In genomic region chr17:9259419-9259818, GRCh38 we compare ENCODE assay signal across 18 cellular contexts.
DNase-seq lines count a peak whose midpoint lies in the region; FAIRE-seq and TF ChIP-seq lines count a peak whose summit lies in the region.
"Had no signal": no experiment of that assay in that cellular context is flagged by ENCODE, and none has a peak within 500 bp of the region (broad histone marks: within the 10 kb centered on the region; RNA-seq: fewer than 3 reads in every experiment).

No MANE protein-coding gene starts in this region.

- CTCF ChIA-PET in endothelial cell of umbilical vein (lab: Charles Lee) = interaction anchor here (1.2 to 1.4 kb wide), 3 partner anchors 9 to 262 kb away, joined by 4 to 6 read pairs (median 4); no protein-coding TSS in a partner anchor

- no peak overlapping the region for H3K4me3 ChIP-seq in endothelial cell of umbilical vein (replicated peaks in 1 of 3; ENCODE audit: insufficient read depth in 1 of 3, low read depth in 1 of 3, low read length in 3 of 3)
- H3K4me3 ChIP-seq in liver (ENCODE audit: low read depth in 1 of 3, low read length in 3 of 3) = no peak overlapping the region
- no peak overlapping the region for H3K4me3 ChIP-seq in Karpas-422 (ENCODE audit: low read length)
- H3K4me3 ChIP-seq: thoracic aorta had no signal

- H3K9ac ChIP-seq in endothelial cell of umbilical vein (replicated peaks; ENCODE audit: extremely low read depth, insufficient read depth, low read length) = no peak overlapping the region
- H3K9ac ChIP-seq in liver (ENCODE audit: low read depth in 1 of 2, low read length in 2 of 2) = no peak overlapping the region
- H3K9ac ChIP-seq in Karpas-422 (ENCODE audit: low read length) = no peak overlapping the region

- WGBS in liver = 75% methylated on average over 10 of the region's 10 CpGs

- H3K79me2 ChIP-seq in endothelial cell of umbilical vein (ENCODE audit: control insufficient read depth, insufficient read depth, low read length) (no peaks in the 10 kb centered on the region), Karpas-422 (ENCODE audit: low read length) (no peaks in the 10 kb centered on the region)

- no peaks in the 10 kb centered on the region for H3K9me1 ChIP-seq in endothelial cell of umbilical vein (replicated peaks; ENCODE audit: control insufficient read depth, extremely low read depth, insufficient read depth, low read length)

- H2AFZ ChIP-seq in endothelial cell of umbilical vein (ENCODE audit: low read depth, low read length) (no peak overlapping the region), Karpas-422 (ENCODE audit: low read length) (no peak overlapping the region)

- intact Hi-C loops in endothelial cell of umbilical vein (cut with micrococcal nuclease) = no loop called here

- no peaks in the 10 kb centered on the region for H3K36me3 ChIP-seq in endothelial cell of umbilical vein (ENCODE audit: control insufficient read depth in 2 of 2, extremely low read depth in 1 of 2, insufficient read depth in 2 of 2, low read length in 2 of 2)
- no peaks in the 10 kb centered on the region for H3K36me3 ChIP-seq in liver (ENCODE audit: control insufficient read depth in 4 of 4, insufficient read depth in 3 of 4, low read depth in 1 of 4, low read length in 3 of 4)
- no peaks in the 10 kb centered on the region for H3K36me3 ChIP-seq in Karpas-422 (ENCODE audit: insufficient read depth, low read length)
- H3K36me3 ChIP-seq: thoracic aorta had no signal

- TF ChIP-seq CTCF in endothelial cell of umbilical vein (IDR thresholded peaks at IDR 0.05; ENCODE audit: extremely low read depth in 1 of 2, insufficient read depth in 1 of 2, low read depth in 1 of 2, low read length in 2 of 2) = no peak
- TF ChIP-seq CTCF in liver (IDR thresholded peaks at IDR 0.05; ENCODE audit: low read depth, low read length, missing input control) = no peak

- BruUV-seq in endothelial cell of umbilical vein (replicated peaks; lab: Mats Ljungman, UMichigan) = no TSS peak

- TF ChIP-seq POLR2A in endothelial cell of umbilical vein (IDR thresholded peaks at IDR 0.05; ENCODE audit: low read depth, low read length) (no peak), erythroblast (IDR thresholded peaks at IDR 0.05; ENCODE audit: low read length) (no peak)

- H3K27ac ChIP-seq in endothelial cell of umbilical vein (ENCODE audit: insufficient read depth, low read depth, low read length) (peak overlapping the region; percentile 4), liver (ENCODE audit: low read depth in 1 of 2, low read length in 2 of 2) (peak overlapping the region in 1 of 2 donors; percentile 14), Karpas-422 (ENCODE audit: low read length) (no peak overlapping the region)
- H3K27ac ChIP-seq: thoracic aorta had no signal

- H3K27me3 ChIP-seq in endothelial cell of umbilical vein (ENCODE audit: control insufficient read depth in 2 of 2, insufficient read depth in 2 of 2, low read length in 2 of 2) (no peaks in the 10 kb centered on the region), liver (ENCODE audit: control insufficient read depth in 4 of 4, insufficient read depth in 4 of 4, low read length in 3 of 4) (no peaks in the 10 kb centered on the region), Karpas-422 (ENCODE audit: low read length) (no peaks in the 10 kb centered on the region)

- POLR2A ChIA-PET in endothelial cell of umbilical vein (lab: Charles Lee) = no interaction called here

- H3K4me2 ChIP-seq in endothelial cell of umbilical vein (ENCODE audit: insufficient read depth, low read length) (no peak overlapping the region), Karpas-422 (ENCODE audit: low read depth, low read length, poor library complexity, severe bottlenecking) (no peak overlapping the region)

- no peaks in the 10 kb centered on the region for H4K20me1 ChIP-seq in endothelial cell of umbilical vein (replicated peaks; ENCODE audit: control insufficient read depth, extremely low read depth, insufficient read depth, low read length)
- peaks cover 13% of the 10 kb centered on the region; the same call in 1 of the 2 replicates for H4K20me1 ChIP-seq in Karpas-422 (ENCODE audit: insufficient read depth, low read depth, low read length)

- FAIRE-seq in endothelial cell of umbilical vein (lab: Jason Lieb, UNC) = peak; percentile 77

- no peaks in the 10 kb centered on the region for H3K9me3 ChIP-seq in endothelial cell of umbilical vein (replicated peaks; ENCODE audit: control insufficient read depth, insufficient read depth, low read length)
- peaks cover 0 to 6% (median 2%) of the 10 kb centered on the region in 4 donors for H3K9me3 ChIP-seq in liver (ENCODE audit: control insufficient read depth in 4 of 4, low read length in 3 of 4)
- H3K9me3 ChIP-seq in Karpas-422 (ENCODE audit: low read length) = no peaks in the 10 kb centered on the region
- H3K9me3 ChIP-seq: thoracic aorta had no signal

- H3K4me1 ChIP-seq in endothelial cell of umbilical vein (ENCODE audit: control insufficient read depth, extremely low read depth, insufficient read depth, low read length) (peaks cover 8% of the 10 kb centered on the region), liver (ENCODE audit: control insufficient read depth in 4 of 4, insufficient read depth in 4 of 4, low read length in 3 of 4) (peaks cover 0 to 13% (median 6%) of the 10 kb centered on the region in 4 donors), Karpas-422 (ENCODE audit: low read length) (peaks cover 6% of the 10 kb centered on the region)

- dilution Hi-C loops in endothelial cell of umbilical vein (cut with MboI; ENCODE audit: extremely low pct_ligation_motif_present, low sequenced_read_pairs) = no loop called here

- no peak for TF ChIP-seq RAD21 in liver (IDR thresholded peaks at IDR 0.05)

- no peaks in the 10 kb centered on the region for H3K9me2 ChIP-seq in Karpas-422 (replicated peaks; ENCODE audit: insufficient read depth, low read length)

- DNase-seq in SHP77 treated with DMSO at 0.1 percent for 48 hours (lab: John Stamatoyannopoulos, UW) (peak; percentile 8), endothelial cell of umbilical vein (ENCODE audit: low read depth, low spot score) (peak; percentile 75), pulmonary artery endothelial cell (ENCODE audit: low read depth, low spot score) (peak; percentile 32), erythroblast (lab: John Stamatoyannopoulos, UW) (no peak), Karpas-422 (no peak), cortex of kidney (lab: John Stamatoyannopoulos, UW) (no peak)
- DNase-seq: activated CD4-positive, alpha-beta T cell treated with anti-CD3 and anti-CD28 coated beads, Interleukin-2, amount 50 U/mL, for 1 hour; activated CD8-positive, alpha-beta memory T cell treated with anti-CD3 and anti-CD28 coated beads, Interleukin-2, amount 50 U/mL, for 4 hours; activated gamma-delta T cell; amniotic stem cell; immature natural killer cell; IMR-90; MM.1S; NCI-H187; NCI-H446 treated with DMSO at 0.1 percent for 48 hours; RPMI8226 had no signal

TF ChIP-seq in endothelial cell of umbilical vein, 7 proteins besides CTCF, POLR2A, EP300 and RAD21:
- TF ChIP-seq FOS (IDR thresholded peaks at IDR 0.05; ENCODE audit: borderline replicate concordance, insufficient read depth, low read length) (no peak), EZH2 (IDR thresholded peaks at IDR 0.05; ENCODE audit: borderline replicate concordance, low read depth, low read length, severe bottlenecking) (no peak), POLR2AphosphoS5 (IDR thresholded peaks at IDR 0.05; ENCODE audit: insufficient read depth, low read depth, low read length) (peak; percentile 52)
TF ChIP-seq in endothelial cell of umbilical vein: peak in this region for 1.

TF ChIP-seq in liver, 16 proteins besides CTCF, POLR2A, EP300 and RAD21:
- TF ChIP-seq NR2F2 (IDR thresholded peaks at IDR 0.05) = peak; percentile 14
- no peak for TF ChIP-seq GABPA (IDR thresholded peaks at IDR 0.05 in 1 of 2, conservative IDR thresholded peaks at IDR 0.05 in 1 of 2)
TF ChIP-seq in liver: peak in this region for 1.

Comparison
In these comparisons a context has a peak if more than half of its experiments do, and no peak if none do; other contexts are left out.
1. DNase-seq: peak in SHP77 treated with DMSO at 0.1 percent for 48 hours (single experiment), endothelial cell of umbilical vein (single experiment) and pulmonary artery endothelial cell (single experiment); none in erythroblast (0 of 2), Karpas-422 (single experiment) and cortex of kidney (single experiment).